Comparison of ENCODE assay signal across 11 cellular contexts in the genomic region with DNA sequence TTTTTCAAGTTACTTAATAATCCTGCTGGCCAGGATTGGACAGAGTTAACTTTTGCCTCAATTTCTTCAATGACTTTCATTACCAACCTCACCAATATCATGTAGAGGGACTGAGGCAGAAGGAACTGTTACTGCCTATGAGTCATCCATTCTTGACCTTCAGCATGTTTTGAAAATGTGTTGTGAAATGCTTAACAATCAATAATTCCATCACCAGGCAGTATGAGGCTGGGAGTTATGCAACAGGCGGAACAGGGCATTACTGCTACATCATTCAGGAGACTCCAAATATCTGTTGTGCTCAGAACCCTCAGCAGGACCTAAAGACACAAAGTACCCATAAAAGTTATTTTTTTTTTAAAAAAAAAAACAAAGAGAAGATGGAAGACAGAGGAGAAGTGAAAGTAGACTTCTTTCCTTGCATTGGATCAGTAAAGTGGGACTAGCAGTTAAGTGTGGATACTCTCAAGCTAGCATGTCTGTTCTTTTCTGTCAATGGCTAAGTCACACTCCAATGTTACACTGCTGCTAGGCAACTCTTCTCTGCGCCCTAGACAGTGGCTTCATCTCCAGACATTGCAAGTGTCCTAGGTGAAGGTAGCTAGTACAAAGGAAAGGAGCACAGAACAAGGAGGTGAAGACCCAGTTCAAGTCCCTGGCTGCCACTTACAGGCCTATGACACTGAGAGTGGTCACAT.
DNase-seq lines count a peak whose midpoint lies in the region; ATAC-seq and TF ChIP-seq lines count a peak whose summit lies in the region.
"Had no signal": no experiment of that assay in that cellular context is flagged by ENCODE, and none has a peak within 500 bp of the region (broad histone marks: within the 10 kb centered on the region; RNA-seq: fewer than 3 reads in every experiment).

No MANE protein-coding gene starts in this region.

- peak; percentile 35 for DNase-seq in Caki2 (ENCODE audit: low read depth)
- peak; percentile 47 for DNase-seq in NCI-H460 (ENCODE audit: extremely low read depth, low read depth)
- peak; percentile 75 to 88 for DNase-seq in cardiac fibroblast (ENCODE audit: low read depth in 2 of 2)
- DNase-seq in natural killer cell treated with Interleukin-12 subunit alpha and Interleukin-12 subunit beta and Interleukin-15 and Interleukin-18, amount 100 ng/mL, for 72 hours (ENCODE audit: low spot score) = no peak
- no peak for DNase-seq in NCI-H2227 (lab: John Stamatoyannopoulos, UW; ENCODE audit: unreplicated experiment)
- no peak for DNase-seq in erythroblast (lab: John Stamatoyannopoulos, UW)
- DNase-seq: activated naive CD4-positive, alpha-beta T cell treated with Interleukin-2 at 50 U/mL for 16 hours; NCI-H187 treated with DMSO at 0.1 percent for 48 hours; T-helper 2 cell had no signal

- no peak overlapping the region for H3K4me3 ChIP-seq in cardiac fibroblast (replicated peaks in 1 of 2; ENCODE audit: low read depth in 2 of 2, low read length in 2 of 2)

- H3K36me3 Mint-ChIP-seq in natural killer cell treated with Interleukin-12 subunit alpha and Interleukin-12 subunit beta and Interleukin-15 and Interleukin-18, amount 100 ng/mL, for 72 hours = no peaks in the 10 kb centered on the region

- TF ChIP-seq POLR2A in erythroblast (IDR thresholded peaks at IDR 0.05; ENCODE audit: low read length) = no peak

- H3K27ac Mint-ChIP-seq in natural killer cell treated with Interleukin-12 subunit alpha and Interleukin-12 subunit beta and Interleukin-15 and Interleukin-18, amount 100 ng/mL, for 72 hours = peak overlapping the region in 1 of 2 donors; percentile 71

- no peaks in the 10 kb centered on the region for H3K27me3 Mint-ChIP-seq in natural killer cell treated with Interleukin-12 subunit alpha and Interleukin-12 subunit beta and Interleukin-15 and Interleukin-18, amount 100 ng/mL, for 72 hours

- peak; percentile 38 to 72 for ATAC-seq in natural killer cell treated with Interleukin-12 subunit alpha and Interleukin-12 subunit beta and Interleukin-15 and Interleukin-18, amount 100 ng/mL, for 72 hours
- no peak for ATAC-seq in HG02938 (IDR thresholded peaks at IDR 0.05; ENCODE audit: unreplicated experiment)
- ATAC-seq in HG03039 (IDR thresholded peaks at IDR 0.05; ENCODE audit: unreplicated experiment) = no peak

- no peak overlapping the region for H3K4me3 Mint-ChIP-seq in natural killer cell treated with Interleukin-12 subunit alpha and Interleukin-12 subunit beta and Interleukin-15 and Interleukin-18, amount 100 ng/mL, for 72 hours

- TF ChIP-seq CTCF in cardiac fibroblast (IDR thresholded peaks at IDR 0.05; ENCODE audit: low read depth, low read length) = no peak

- H3K4me1 Mint-ChIP-seq in natural killer cell treated with Interleukin-12 subunit alpha and Interleukin-12 subunit beta and Interleukin-15 and Interleukin-18, amount 100 ng/mL, for 72 hours (ENCODE audit: low read depth in 2 of 2) = peaks cover 16 to 25% of the 10 kb centered on the region in 2 donors

- in situ Hi-C loops in Caki2 (cut with HindIII; ENCODE audit: low pct_unique_long_range_greater_than_20kb, low sequenced_read_pairs) = no loop called here

- no peaks in the 10 kb centered on the region for H3K9me3 Mint-ChIP-seq in natural killer cell treated with Interleukin-12 subunit alpha and Interleukin-12 subunit beta and Interleukin-15 and Interleukin-18, amount 100 ng/mL, for 72 hours

Comparison
In these comparisons a context has a peak if more than half of its experiments do, and no peak if none do; other contexts are left out.
1. DNase-seq: peak in Caki2 (single experiment), NCI-H460 (single experiment) and cardiac fibroblast (2 of 2); none in natural killer cell treated with Interleukin-12 subunit alpha and Interleukin-12 subunit beta and Interleukin-15 and Interleukin-18, amount 100 ng/mL, for 72 hours (single experiment), NCI-H2227 (single experiment) and erythroblast (0 of 2).
2. ATAC-seq: peak in natural killer cell treated with Interleukin-12 subunit alpha and Interleukin-12 subunit beta and Interleukin-15 and Interleukin-18, amount 100 ng/mL, for 72 hours (2 of 2); none in HG02938 (single experiment) and HG03039 (single experiment).